14 cellular contexts compared by ENCODE assay signal in genomic region chr6:116220172-116220571, GRCh38. TPM values are rescaled to one million over a fixed set of nuclear protein-coding genes. Genes with fewer than 3 reads are reported as not detected.
A peak's percentile ranks its signal among the peaks of the same experiment; 100 is the strongest.
DNase-seq lines count a peak whose midpoint lies in the region; ATAC-seq and TF ChIP-seq lines count a peak whose summit lies in the region.
"Had no signal": no experiment of that assay in that cellular context is flagged by ENCODE, and none has a peak within 500 bp of the region (broad histone marks: within the 10 kb centered on the region; RNA-seq: fewer than 3 reads in every experiment).

No MANE protein-coding gene starts in this region.

- DNase-seq in ACHN (peak; percentile 8), HUDEP-2 (lab: John Stamatoyannopoulos, UW; ENCODE audit: unreplicated experiment in 76 of 76) (peak in 51 of 76 experiments; percentile 12 to 81 (median 42)), dorsolateral prefrontal cortex (peak in 8 of 10 donors; percentile 65 to 82 (median 74)), hypothalamus (lab: John Stamatoyannopoulos, UW) (peak in 36 of 51 donors; percentile 2 to 77 (median 44)), WERI-Rb-1 (no peak)
- no peak for DNase-seq in activated T-helper 2 cell treated with anti-CD3 and anti-CD28 coated beads, Interferon-gamma antibody, Interleukin-2, Interleukin-4, amounts not matched to agents 10 μg/mL and 5 μg/mL and 100 μg/mL, durations not matched to agents 14 hours and 24 hours and 36 hours (ENCODE audit: low spot score)
- no peak for DNase-seq in stimulated activated CD4-positive, alpha-beta T cell treated with anti-CD3 and anti-CD28 coated beads, Interleukin-4, amount 100 ng/mL, for 4 hours
- DNase-seq: activated naive CD4-positive, alpha-beta T cell treated with anti-CD3 and anti-CD28 coated beads, Interleukin-2, amount 10 ng/mL, durations not matched to agents 7 days and 5 days; NK-92 treated with Interleukin-12 subunit alpha and Interleukin-12 subunit beta, amount 100 ng/mL, for 24 hours; spleen; testis had no signal

- ATAC-seq in HG03135 (IDR thresholded peaks at IDR 0.05; ENCODE audit: unreplicated experiment), result no peak

- no peaks in the 10 kb centered on the region for H3K9me3 ChIP-seq in WERI-Rb-1 (ENCODE audit: severe bottlenecking)
- H3K9me3 ChIP-seq: spleen, testis had no signal

- H3K4me3 Mint-ChIP-seq in activated T-helper 2 cell treated with anti-CD3 and anti-CD28 coated beads, Interferon-gamma antibody, Interleukin-2, Interleukin-4, amounts not matched to agents 10 μg/mL and 5 μg/mL and 100 μg/mL, durations not matched to agents 14 hours and 24 hours and 36 hours (ENCODE audit: low read depth), result no peak overlapping the region
- H3K4me3 Mint-ChIP-seq: activated naive CD4-positive, alpha-beta T cell treated with anti-CD3 and anti-CD28 coated beads, Interleukin-2, amount 10 ng/mL, durations not matched to agents 7 days and 5 days; central memory CD8-positive, alpha-beta T cell had no signal

- H3K27me3 ChIP-seq in dorsolateral prefrontal cortex (no peaks in the 10 kb centered on the region), WERI-Rb-1 (ENCODE audit: insufficient read depth, low read depth, severe bottlenecking) (no peaks in the 10 kb centered on the region)
- H3K27me3 ChIP-seq: spleen, testis had no signal

- in situ Hi-C loops in ACHN (cut with HindIII; ENCODE audit: low pct_ligation_motif_present, low pct_unique_long_range_greater_than_20kb, low sequenced_read_pairs), result no loop called here

- TF ChIP-seq CTCF in dorsolateral prefrontal cortex (IDR thresholded peaks at IDR 0.05 in 54 of 56, conservative IDR thresholded peaks at IDR 0.05 in 2 of 56; ENCODE audit: low read depth in 1 of 56, partially characterized antibody in 56 of 56) (peak in 7 of 56 donors; percentile 7 to 38 (median 27)), WERI-Rb-1 (IDR thresholded peaks at IDR 0.05; ENCODE audit: low read depth, low read length) (no peak)

- no peaks in the 10 kb centered on the region for H3K4me1 Mint-ChIP-seq in activated T-helper 2 cell treated with anti-CD3 and anti-CD28 coated beads, Interferon-gamma antibody, Interleukin-2, Interleukin-4, amounts not matched to agents 10 μg/mL and 5 μg/mL and 100 μg/mL, durations not matched to agents 14 hours and 24 hours and 36 hours (ENCODE audit: low read depth)
- H3K4me1 Mint-ChIP-seq: activated naive CD4-positive, alpha-beta T cell treated with anti-CD3 and anti-CD28 coated beads, Interleukin-2, amount 10 ng/mL, durations not matched to agents 7 days and 5 days; central memory CD8-positive, alpha-beta T cell had no signal

- H3K4me3 ChIP-seq in dorsolateral prefrontal cortex, result peak overlapping the region in 2 of 59 donors; percentile 5 to 36
- H3K4me3 ChIP-seq in WERI-Rb-1 (ENCODE audit: low read depth, low read length), result no peak overlapping the region
- H3K4me3 ChIP-seq: spleen, testis had no signal

- no peaks in the 10 kb centered on the region for H3K27me3 Mint-ChIP-seq in activated T-helper 2 cell treated with anti-CD3 and anti-CD28 coated beads, Interferon-gamma antibody, Interleukin-2, Interleukin-4, amounts not matched to agents 10 μg/mL and 5 μg/mL and 100 μg/mL, durations not matched to agents 14 hours and 24 hours and 36 hours (ENCODE audit: low read depth)
- H3K27me3 Mint-ChIP-seq: activated naive CD4-positive, alpha-beta T cell treated with anti-CD3 and anti-CD28 coated beads, Interleukin-2, amount 10 ng/mL, durations not matched to agents 7 days and 5 days; central memory CD8-positive, alpha-beta T cell had no signal

- no peaks in the 10 kb centered on the region for H3K36me3 Mint-ChIP-seq in activated T-helper 2 cell treated with anti-CD3 and anti-CD28 coated beads, Interferon-gamma antibody, Interleukin-2, Interleukin-4, amounts not matched to agents 10 μg/mL and 5 μg/mL and 100 μg/mL, durations not matched to agents 14 hours and 24 hours and 36 hours (ENCODE audit: low read depth)

- no peak overlapping the region for H3K27ac Mint-ChIP-seq in activated T-helper 2 cell treated with anti-CD3 and anti-CD28 coated beads, Interferon-gamma antibody, Interleukin-2, Interleukin-4, amounts not matched to agents 10 μg/mL and 5 μg/mL and 100 μg/mL, durations not matched to agents 14 hours and 24 hours and 36 hours
- H3K27ac Mint-ChIP-seq: activated naive CD4-positive, alpha-beta T cell treated with anti-CD3 and anti-CD28 coated beads, Interleukin-2, amount 10 ng/mL, durations not matched to agents 7 days and 5 days had no signal

- H3K27ac ChIP-seq in dorsolateral prefrontal cortex, result peak overlapping the region in 30 of 59 donors; percentile 1 to 83 (median 52)
- H3K27ac ChIP-seq in WERI-Rb-1, result no peak overlapping the region
- H3K27ac ChIP-seq: epithelial cell of prostate, spleen, testis had no signal

- H3K36me3 ChIP-seq in WERI-Rb-1, result no peaks in the 10 kb centered on the region

- intact Hi-C loops in dorsolateral prefrontal cortex (cut with DNase I), result no loop called here
- intact Hi-C loops in activated T-helper 2 cell treated with anti-CD3 and anti-CD28 coated beads, Interferon-gamma antibody, Interleukin-2, Interleukin-4, amounts not matched to agents 10 μg/mL and 5 μg/mL and 100 μg/mL, durations not matched to agents 14 hours and 24 hours and 36 hours (cut with micrococcal nuclease), result no loop called here

- H3K9me3 Mint-ChIP-seq in activated T-helper 2 cell treated with anti-CD3 and anti-CD28 coated beads, Interferon-gamma antibody, Interleukin-2, Interleukin-4, amounts not matched to agents 10 μg/mL and 5 μg/mL and 100 μg/mL, durations not matched to agents 14 hours and 24 hours and 36 hours, result no peaks in the 10 kb centered on the region
- H3K9me3 Mint-ChIP-seq: activated naive CD4-positive, alpha-beta T cell treated with anti-CD3 and anti-CD28 coated beads, Interleukin-2, amount 10 ng/mL, durations not matched to agents 7 days and 5 days; central memory CD8-positive, alpha-beta T cell had no signal

RNA-seq across cellular contexts. Expression of gene TSPYL4, which starts 33.7 kb away (rescaled TPM):
- total RNA-seq in dorsolateral prefrontal cortex, result 100 to 1,000 TPM in 113 of 120 experiments, 10 to 100 TPM in 7; 69.8 to 228 (median 162) TPM
- 17.5 and 18.0 TPM in 2 replicates for total RNA-seq in activated T-helper 2 cell treated with anti-CD3 and anti-CD28 coated beads, Interferon-gamma antibody, Interleukin-2, Interleukin-4, amounts not matched to agents 10 μg/mL and 5 μg/mL and 100 μg/mL, durations not matched to agents 14 hours and 24 hours and 36 hours

RNA-seq across cellular contexts. Expression of gene TSPYL1, which starts 59.6 kb away (rescaled TPM):
- total RNA-seq in dorsolateral prefrontal cortex, result 100 to 1,000 TPM; 121 to 538 (median 358) TPM
- total RNA-seq in activated T-helper 2 cell treated with anti-CD3 and anti-CD28 coated beads, Interferon-gamma antibody, Interleukin-2, Interleukin-4, amounts not matched to agents 10 μg/mL and 5 μg/mL and 100 μg/mL, durations not matched to agents 14 hours and 24 hours and 36 hours, result 41.1 and 42.3 TPM in 2 replicates

Comparison
In these comparisons a context has a peak if more than half of its experiments do, and no peak if none do; other contexts are left out.
1. DNase-seq: peak in ACHN (single experiment), HUDEP-2 (51 of 76), dorsolateral prefrontal cortex (8 of 10) and hypothalamus (36 of 51); none in activated T-helper 2 cell treated with anti-CD3 and anti-CD28 coated beads, Interferon-gamma antibody, Interleukin-2, Interleukin-4, amounts not matched to agents 10 μg/mL and 5 μg/mL and 100 μg/mL, durations not matched to agents 14 hours and 24 hours and 36 hours (single experiment), stimulated activated CD4-positive, alpha-beta T cell treated with anti-CD3 and anti-CD28 coated beads, Interleukin-4, amount 100 ng/mL, for 4 hours (0 of 2) and WERI-Rb-1 (single experiment).